In the genomic region with DNA sequence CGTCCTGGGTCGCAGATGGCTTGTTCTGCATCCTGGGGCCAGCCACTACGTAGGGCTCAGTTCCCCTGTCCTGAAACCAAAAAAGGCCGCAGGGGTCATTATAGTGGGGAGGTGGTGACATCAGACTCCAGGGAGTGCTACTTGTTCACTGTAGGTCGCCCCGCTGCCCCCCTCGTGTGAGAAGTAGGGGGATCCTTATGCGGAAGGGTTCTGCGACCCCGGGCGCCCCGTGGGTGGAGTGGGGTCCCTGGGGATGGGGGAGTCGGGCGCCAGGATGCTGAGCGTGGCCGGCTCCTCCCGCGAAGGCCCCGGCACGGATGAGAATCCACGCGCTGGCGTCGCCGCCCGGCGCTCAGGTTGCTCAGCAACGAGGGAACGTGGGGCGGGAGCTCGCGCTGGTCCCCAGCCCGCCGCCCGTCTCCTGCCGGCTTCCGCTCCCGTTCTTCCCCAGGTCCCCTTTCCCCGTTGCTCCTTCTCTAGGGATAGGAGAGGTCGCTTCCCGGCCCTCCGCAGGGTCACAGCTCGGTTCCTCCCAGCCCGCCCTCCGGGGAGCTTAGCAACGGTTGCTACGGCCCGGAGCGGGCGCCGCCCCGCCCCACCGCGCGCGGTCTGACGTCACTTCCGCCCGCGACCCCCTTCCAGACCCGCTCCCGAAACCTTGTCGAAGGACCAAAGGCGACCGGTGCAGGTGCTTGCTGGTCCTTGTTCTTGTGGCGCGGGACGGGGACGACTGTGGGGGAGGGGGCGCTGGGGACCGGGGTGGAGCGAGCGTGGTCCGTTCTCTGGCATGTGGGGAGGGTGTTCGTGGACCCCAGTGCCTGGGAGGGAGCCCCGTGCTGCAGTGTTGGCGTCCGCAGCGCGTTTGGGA, we compare ENCODE assay signal across 1 cellular context.
TF ChIP-seq lines count a peak whose summit lies in the region.

A gene with protein sequence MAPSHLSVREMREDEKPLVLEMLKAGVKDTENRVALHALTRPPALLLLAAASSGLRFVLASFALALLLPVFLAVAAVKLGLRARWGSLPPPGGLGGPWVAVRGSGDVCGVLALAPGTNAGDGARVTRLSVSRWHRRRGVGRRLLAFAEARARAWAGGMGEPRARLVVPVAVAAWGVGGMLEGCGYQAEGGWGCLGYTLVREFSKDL (plus strand): TSS at position 618 of the 868 bp plus-strand sequence. CDS start 521 bp downstream, outside the sequence.

TF ChIP-seq in K562, 482 proteins besides CTCF, POLR2A, EP300 and RAD21 (continued from another document and continues in another):
- TF ChIP-seq, protein P1, sequence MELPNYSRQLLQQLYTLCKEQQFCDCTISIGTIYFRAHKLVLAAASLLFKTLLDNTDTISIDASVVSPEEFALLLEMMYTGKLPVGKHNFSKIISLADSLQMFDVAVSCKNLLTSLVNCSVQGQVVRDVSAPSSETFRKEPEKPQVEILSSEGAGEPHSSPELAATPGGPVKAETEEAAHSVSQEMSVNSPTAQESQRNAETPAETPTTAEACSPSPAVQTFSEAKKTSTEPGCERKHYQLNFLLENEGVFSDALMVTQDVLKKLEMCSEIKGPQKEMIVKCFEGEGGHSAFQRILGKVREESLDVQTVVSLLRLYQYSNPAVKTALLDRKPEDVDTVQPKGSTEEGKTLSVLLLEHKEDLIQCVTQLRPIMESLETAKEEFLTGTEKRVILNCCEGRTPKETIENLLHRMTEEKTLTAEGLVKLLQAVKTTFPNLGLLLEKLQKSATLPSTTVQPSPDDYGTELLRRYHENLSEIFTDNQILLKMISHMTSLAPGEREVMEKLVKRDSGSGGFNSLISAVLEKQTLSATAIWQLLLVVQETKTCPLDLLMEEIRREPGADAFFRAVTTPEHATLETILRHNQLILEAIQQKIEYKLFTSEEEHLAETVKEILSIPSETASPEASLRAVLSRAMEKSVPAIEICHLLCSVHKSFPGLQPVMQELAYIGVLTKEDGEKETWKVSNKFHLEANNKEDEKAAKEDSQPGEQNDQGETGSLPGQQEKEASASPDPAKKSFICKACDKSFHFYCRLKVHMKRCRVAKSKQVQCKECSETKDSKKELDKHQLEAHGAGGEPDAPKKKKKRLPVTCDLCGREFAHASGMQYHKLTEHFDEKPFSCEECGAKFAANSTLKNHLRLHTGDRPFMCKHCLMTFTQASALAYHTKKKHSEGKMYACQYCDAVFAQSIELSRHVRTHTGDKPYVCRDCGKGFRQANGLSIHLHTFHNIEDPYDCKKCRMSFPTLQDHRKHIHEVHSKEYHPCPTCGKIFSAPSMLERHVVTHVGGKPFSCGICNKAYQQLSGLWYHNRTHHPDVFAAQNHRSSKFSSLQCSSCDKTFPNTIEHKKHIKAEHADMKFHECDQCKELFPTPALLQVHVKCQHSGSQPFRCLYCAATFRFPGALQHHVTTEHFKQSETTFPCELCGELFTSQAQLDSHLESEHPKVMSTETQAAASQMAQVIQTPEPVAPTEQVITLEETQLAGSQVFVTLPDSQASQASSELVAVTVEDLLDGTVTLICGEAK (IDR thresholded peaks at IDR 0.05), result peak; percentile 87
- TF ChIP-seq, protein P1 (CRISPR knock-in tag; IDR thresholded peaks at IDR 0.05), result no peak
- TF ChIP-seq TSC22D4 (tag; IDR thresholded peaks at IDR 0.05) (no peak), PHF21A (IDR thresholded peaks at IDR 0.05; ENCODE audit: borderline replicate concordance, low read depth) (no peak), RBFOX2 (IDR thresholded peaks at IDR 0.05; ENCODE audit: low read depth, low read length) (peak; percentile 53; the same call in 1 of the 2 replicates), ZFP1 (CRISPR knock-in tag; IDR thresholded peaks at IDR 0.05) (no peak), PHTF2 (CRISPR knock-in tag; IDR thresholded peaks at IDR 0.05) (no peak), MAZ (CRISPR knock-in tag; conservative IDR thresholded peaks at IDR 0.05 in 1 of 2, IDR thresholded peaks at IDR 0.05 in 1 of 2) (peak; percentile 81 to 83), SREBF1 (IDR thresholded peaks at IDR 0.05; ENCODE audit: borderline replicate concordance, low read depth, low read length) (no peak), CBX5 (IDR thresholded peaks at IDR 0.05; ENCODE audit: borderline replicate concordance, low read depth) (no peak), RBM17 (IDR thresholded peaks at IDR 0.05; ENCODE audit: borderline replicate concordance, low read depth, low read length) (no peak), RBM15 (IDR thresholded peaks at IDR 0.05; ENCODE audit: insufficient read depth, low read length) (no peak), TCF7 (IDR thresholded peaks at IDR 0.05; ENCODE audit: borderline replicate concordance) (no peak), ESRRA (IDR thresholded peaks at IDR 0.05; ENCODE audit: borderline replicate concordance, low read depth) (no peak; the same call in 1 of the 2 replicates), TEAD1 (CRISPR knock-in tag; IDR thresholded peaks at IDR 0.05) (no peak), TFAM (CRISPR knock-in tag; conservative IDR thresholded peaks at IDR 0.05) (no peak), NR2C2 (CRISPR knock-in tag; IDR thresholded peaks at IDR 0.05) (no peak), NR2C2 (tag; IDR thresholded peaks at IDR 0.05) (no peak), POLR2AphosphoS2 (IDR thresholded peaks at IDR 0.05; ENCODE audit: low read length) (peak; percentile 95), SMAD1 (IDR thresholded peaks at IDR 0.05; ENCODE audit: low read depth, low read length, partially characterized antibody) (no peak), ZNF174 (CRISPR knock-in tag; IDR thresholded peaks at IDR 0.05) (no peak), HOXB6 (CRISPR knock-in tag; IDR thresholded peaks at IDR 0.05; ENCODE audit: borderline replicate concordance) (no peak), SAFB (IDR thresholded peaks at IDR 0.05; ENCODE audit: borderline replicate concordance, low read depth, low read length) (peak; percentile 68; the same call in 1 of the 2 replicates), SRF (CRISPR knock-in tag; IDR thresholded peaks at IDR 0.05) (no peak), PTBP1 (IDR thresholded peaks at IDR 0.05; ENCODE audit: low read depth, low read length) (0 out of 2 replicates have a peak, but pooled peaks have one; percentile 20)
- TF ChIP-seq, protein P2, sequence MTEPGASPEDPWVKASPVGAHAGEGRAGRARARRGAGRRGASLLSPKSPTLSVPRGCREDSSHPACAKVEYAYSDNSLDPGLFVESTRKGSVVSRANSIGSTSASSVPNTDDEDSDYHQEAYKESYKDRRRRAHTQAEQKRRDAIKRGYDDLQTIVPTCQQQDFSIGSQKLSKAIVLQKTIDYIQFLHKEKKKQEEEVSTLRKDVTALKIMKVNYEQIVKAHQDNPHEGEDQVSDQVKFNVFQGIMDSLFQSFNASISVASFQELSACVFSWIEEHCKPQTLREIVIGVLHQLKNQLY (CRISPR knock-in tag; conservative IDR thresholded peaks at IDR 0.05), result no peak
- TF ChIP-seq, protein P3, sequence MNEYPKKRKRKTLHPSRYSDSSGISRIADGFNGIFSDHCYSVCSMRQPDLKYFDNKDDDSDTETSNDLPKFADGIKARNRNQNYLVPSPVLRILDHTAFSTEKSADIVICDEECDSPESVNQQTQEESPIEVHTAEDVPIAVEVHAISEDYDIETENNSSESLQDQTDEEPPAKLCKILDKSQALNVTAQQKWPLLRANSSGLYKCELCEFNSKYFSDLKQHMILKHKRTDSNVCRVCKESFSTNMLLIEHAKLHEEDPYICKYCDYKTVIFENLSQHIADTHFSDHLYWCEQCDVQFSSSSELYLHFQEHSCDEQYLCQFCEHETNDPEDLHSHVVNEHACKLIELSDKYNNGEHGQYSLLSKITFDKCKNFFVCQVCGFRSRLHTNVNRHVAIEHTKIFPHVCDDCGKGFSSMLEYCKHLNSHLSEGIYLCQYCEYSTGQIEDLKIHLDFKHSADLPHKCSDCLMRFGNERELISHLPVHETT (CRISPR knock-in tag; conservative IDR thresholded peaks at IDR 0.05 in 1 of 2, IDR thresholded peaks at IDR 0.05 in 1 of 2), result 0 out of 4 replicates have a peak, but pooled peaks of 1 of the 2 experiments have one; percentile 37
- TF ChIP-seq, protein P4, sequence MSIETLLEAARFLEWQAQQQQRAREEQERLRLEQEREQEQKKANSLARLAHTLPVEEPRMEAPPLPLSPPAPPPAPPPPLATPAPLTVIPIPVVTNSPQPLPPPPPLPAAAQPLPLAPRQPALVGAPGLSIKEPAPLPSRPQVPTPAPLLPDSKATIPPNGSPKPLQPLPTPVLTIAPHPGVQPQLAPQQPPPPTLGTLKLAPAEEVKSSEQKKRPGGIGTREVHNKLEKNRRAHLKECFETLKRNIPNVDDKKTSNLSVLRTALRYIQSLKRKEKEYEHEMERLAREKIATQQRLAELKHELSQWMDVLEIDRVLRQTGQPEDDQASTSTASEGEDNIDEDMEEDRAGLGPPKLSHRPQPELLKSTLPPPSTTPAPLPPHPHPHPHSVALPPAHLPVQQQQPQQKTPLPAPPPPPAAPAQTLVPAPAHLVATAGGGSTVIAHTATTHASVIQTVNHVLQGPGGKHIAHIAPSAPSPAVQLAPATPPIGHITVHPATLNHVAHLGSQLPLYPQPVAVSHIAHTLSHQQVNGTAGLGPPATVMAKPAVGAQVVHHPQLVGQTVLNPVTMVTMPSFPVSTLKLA (conservative IDR thresholded peaks at IDR 0.05), result peak in 1 of 2 experiments; percentile 74; a peak in 3 of 4 replicates
- TF ChIP-seq, protein P5, sequence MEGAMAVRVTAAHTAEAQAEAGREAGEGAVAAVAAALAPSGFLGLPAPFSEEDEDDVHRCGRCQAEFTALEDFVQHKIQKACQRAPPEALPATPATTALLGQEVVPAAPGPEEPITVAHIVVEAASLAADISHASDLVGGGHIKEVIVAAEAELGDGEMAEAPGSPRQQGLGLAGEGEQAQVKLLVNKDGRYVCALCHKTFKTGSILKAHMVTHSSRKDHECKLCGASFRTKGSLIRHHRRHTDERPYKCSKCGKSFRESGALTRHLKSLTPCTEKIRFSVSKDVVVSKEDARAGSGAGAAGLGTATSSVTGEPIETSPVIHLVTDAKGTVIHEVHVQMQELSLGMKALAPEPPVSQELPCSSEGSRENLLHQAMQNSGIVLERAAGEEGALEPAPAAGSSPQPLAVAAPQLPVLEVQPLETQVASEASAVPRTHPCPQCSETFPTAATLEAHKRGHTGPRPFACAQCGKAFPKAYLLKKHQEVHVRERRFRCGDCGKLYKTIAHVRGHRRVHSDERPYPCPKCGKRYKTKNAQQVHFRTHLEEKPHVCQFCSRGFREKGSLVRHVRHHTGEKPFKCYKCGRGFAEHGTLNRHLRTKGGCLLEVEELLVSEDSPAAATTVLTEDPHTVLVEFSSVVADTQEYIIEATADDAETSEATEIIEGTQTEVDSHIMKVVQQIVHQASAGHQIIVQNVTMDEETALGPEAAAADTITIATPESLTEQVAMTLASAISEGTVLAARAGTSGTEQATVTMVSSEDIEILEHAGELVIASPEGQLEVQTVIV (CRISPR knock-in tag; IDR thresholded peaks at IDR 0.05; ENCODE audit: borderline replicate concordance), result 0 out of 2 replicates have a peak, but pooled peaks have one; percentile 44
- TF ChIP-seq, protein P6, sequence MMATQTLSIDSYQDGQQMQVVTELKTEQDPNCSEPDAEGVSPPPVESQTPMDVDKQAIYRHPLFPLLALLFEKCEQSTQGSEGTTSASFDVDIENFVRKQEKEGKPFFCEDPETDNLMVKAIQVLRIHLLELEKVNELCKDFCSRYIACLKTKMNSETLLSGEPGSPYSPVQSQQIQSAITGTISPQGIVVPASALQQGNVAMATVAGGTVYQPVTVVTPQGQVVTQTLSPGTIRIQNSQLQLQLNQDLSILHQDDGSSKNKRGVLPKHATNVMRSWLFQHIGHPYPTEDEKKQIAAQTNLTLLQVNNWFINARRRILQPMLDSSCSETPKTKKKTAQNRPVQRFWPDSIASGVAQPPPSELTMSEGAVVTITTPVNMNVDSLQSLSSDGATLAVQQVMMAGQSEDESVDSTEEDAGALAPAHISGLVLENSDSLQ (IDR thresholded peaks at IDR 0.05), result no peak
- TF ChIP-seq, protein P7, sequence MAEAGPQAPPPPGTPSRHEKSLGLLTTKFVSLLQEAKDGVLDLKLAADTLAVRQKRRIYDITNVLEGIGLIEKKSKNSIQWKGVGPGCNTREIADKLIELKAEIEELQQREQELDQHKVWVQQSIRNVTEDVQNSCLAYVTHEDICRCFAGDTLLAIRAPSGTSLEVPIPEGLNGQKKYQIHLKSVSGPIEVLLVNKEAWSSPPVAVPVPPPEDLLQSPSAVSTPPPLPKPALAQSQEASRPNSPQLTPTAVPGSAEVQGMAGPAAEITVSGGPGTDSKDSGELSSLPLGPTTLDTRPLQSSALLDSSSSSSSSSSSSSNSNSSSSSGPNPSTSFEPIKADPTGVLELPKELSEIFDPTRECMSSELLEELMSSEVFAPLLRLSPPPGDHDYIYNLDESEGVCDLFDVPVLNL (CRISPR knock-in tag; IDR thresholded peaks at IDR 0.05; ENCODE audit: low read depth), result peak; percentile 54; the same call in 1 of the 2 replicates
- TF ChIP-seq, protein P8, sequence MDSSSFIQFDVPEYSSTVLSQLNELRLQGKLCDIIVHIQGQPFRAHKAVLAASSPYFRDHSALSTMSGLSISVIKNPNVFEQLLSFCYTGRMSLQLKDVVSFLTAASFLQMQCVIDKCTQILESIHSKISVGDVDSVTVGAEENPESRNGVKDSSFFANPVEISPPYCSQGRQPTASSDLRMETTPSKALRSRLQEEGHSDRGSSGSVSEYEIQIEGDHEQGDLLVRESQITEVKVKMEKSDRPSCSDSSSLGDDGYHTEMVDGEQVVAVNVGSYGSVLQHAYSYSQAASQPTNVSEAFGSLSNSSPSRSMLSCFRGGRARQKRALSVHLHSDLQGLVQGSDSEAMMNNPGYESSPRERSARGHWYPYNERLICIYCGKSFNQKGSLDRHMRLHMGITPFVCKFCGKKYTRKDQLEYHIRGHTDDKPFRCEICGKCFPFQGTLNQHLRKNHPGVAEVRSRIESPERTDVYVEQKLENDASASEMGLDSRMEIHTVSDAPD (CRISPR knock-in tag; IDR thresholded peaks at IDR 0.05), result no peak
